11 cellular contexts compared by ENCODE assay signal in the genomic region with DNA sequence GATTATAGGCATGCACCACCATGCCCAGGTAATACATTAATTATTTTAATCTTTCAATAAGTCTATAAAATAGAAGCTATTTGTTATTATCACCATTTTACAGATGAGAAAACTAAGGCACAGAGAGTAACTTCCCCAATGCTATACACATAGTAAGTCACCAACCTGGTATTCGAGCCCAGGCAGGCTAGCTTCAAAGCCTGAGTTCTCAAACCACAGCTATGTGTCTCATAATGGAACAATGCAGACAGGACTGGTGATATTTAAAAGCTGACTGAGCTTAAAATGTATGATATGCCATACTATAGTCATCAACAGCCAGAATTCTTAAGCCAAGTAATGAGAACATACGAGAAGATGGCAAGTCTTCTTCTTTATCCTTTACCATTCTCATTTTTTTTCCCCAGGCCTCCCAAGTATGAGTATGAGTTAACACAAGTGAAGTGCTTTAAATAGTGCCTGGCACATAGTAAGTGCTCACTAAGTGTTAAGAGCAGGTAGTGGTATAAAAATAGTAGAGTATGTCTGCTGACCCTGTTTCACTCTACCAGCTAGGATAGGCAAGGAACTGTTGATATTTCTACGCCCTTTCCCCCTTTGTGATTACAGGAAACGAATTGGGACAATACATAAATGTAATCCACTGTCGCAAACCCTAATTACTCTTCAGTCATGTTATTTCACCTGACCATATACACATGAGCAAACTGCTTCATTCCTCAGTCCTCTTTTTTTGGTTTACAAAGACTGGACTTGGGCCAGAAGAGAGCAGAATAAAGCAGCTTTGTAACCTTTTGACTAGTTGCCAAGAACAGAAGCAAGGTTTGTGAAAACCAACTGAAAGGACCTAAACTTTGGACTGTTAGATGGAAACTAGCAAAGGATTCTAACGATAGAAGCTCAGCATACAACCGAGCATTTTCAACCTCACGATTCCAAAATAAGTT. TPM values are rescaled to one million over a fixed set of nuclear protein-coding genes. Genes with fewer than 3 reads are reported as not detected.
DNase-seq lines count a peak whose midpoint lies in the region; ATAC-seq and TF ChIP-seq lines count a peak whose summit lies in the region.
"Had no signal": no experiment of that assay in that cellular context is flagged by ENCODE, and none has a peak within 500 bp of the region (broad histone marks: within the 10 kb centered on the region; RNA-seq: fewer than 3 reads in every experiment).

No MANE protein-coding gene starts in this region.

- no peak for TF ChIP-seq CTCF in choroid plexus epithelial cell (conservative IDR thresholded peaks at IDR 0.05; ENCODE audit: low read depth, low read length)

- DNase-seq in A172 (ENCODE audit: low spot score) (peak; percentile 29), MG63 (peak; percentile 48), choroid plexus epithelial cell (ENCODE audit: low read depth) (peak; percentile 90), left lobe of liver (ENCODE audit: low spot score) (no peak), OCI-M1 (lab: John Stamatoyannopoulos, UW) (no peak), UCSD-AML1 (lab: John Stamatoyannopoulos, UW; ENCODE audit: unreplicated experiment) (no peak), NCI-H82 (lab: John Stamatoyannopoulos, UW) (no peak), SHP77 (lab: John Stamatoyannopoulos, UW) (no peak)
- DNase-seq: NCI-H2029; stimulated activated CD4-positive, alpha-beta T cell treated with anti-CD3 and anti-CD28 coated beads, Interleukin-4, amount 100 ng/mL, for 1 hour had no signal

- peak; percentile 93 for ATAC-seq in left lobe of liver

- H3K9me3 ChIP-seq in MG63: no peaks in the 10 kb centered on the region
- H3K9me3 ChIP-seq: esophagus muscularis mucosa had no signal

- H3K27me3 ChIP-seq in MG63: no peaks in the 10 kb centered on the region
- H3K27me3 ChIP-seq: esophagus muscularis mucosa had no signal

- peaks cover 5% of the 10 kb centered on the region; the same call in 1 of the 2 replicates for H3K36me3 ChIP-seq in MG63

- no peak overlapping the region for H3K4me3 ChIP-seq in MG63
- H3K4me3 ChIP-seq in choroid plexus epithelial cell (ENCODE audit: low read depth, low read length): no peak overlapping the region
- H3K4me3 ChIP-seq: esophagus muscularis mucosa had no signal

RNA-seq across cellular contexts. Expression of a gene that starts 9.5 kb away (rescaled TPM):
- 6.8 and 10.4 TPM in 2 replicates for total RNA-seq in A172 (2014; rRNA removed; shearing (Covaris generic))
- 7.2 and 23.1 TPM in 2 replicates for total RNA-seq in MG63 (2014; rRNA removed; shearing (Covaris generic); ENCODE audit: low replicate concordance)
- total RNA-seq in left lobe of liver: 6.9 TPM

Comparison
In these comparisons a context has a peak if more than half of its experiments do, and no peak if none do; other contexts are left out.
1. DNase-seq: peak in A172 (single experiment), MG63 (single experiment) and choroid plexus epithelial cell (single experiment); none in left lobe of liver (single experiment), OCI-M1 (single experiment), UCSD-AML1 (single experiment), NCI-H82 (single experiment) and SHP77 (0 of 2).